8 cellular contexts compared by ENCODE assay signal in genomic region chr2:36461039-36461681, GRCh38.
DNase-seq lines count a peak whose midpoint lies in the region; ATAC-seq and TF ChIP-seq lines count a peak whose summit lies in the region.

No MANE protein-coding gene starts in this region.

- DNase-seq in adrenal gland (no peak), kidney epithelial cell (ENCODE audit: low read depth) (peak; percentile 91), HK-2 (ENCODE audit: unreplicated experiment) (no peak), iPS-NIHi11 (ENCODE audit: low spot score) (no peak), DMS79 treated with DMSO at 0.1 percent for 48 hours (lab: John Stamatoyannopoulos, UW) (no peak)
- no peak for DNase-seq in activated CD4-positive, alpha-beta T cell treated with anti-CD3 and anti-CD28 coated beads, Interleukin-2, amount 50 U/mL, for 48 hours

- 37 to 45% (median 40%) methylated on average over 4 of the region's 4 CpGs for WGBS in adrenal gland, 4 donors

- peak; percentile 79 for ATAC-seq in GM18508 (IDR thresholded peaks at IDR 0.05; ENCODE audit: insufficient read depth, unreplicated experiment)
- ATAC-seq in HG02870 (IDR thresholded peaks at IDR 0.05; ENCODE audit: unreplicated experiment) = peak; percentile 68

- no peaks in the 10 kb centered on the region for H3K27me3 ChIP-seq in adrenal gland
- no peaks in the 10 kb centered on the region for H3K27me3 ChIP-seq in kidney epithelial cell (ENCODE audit: control insufficient read depth, insufficient read depth, low read length)

- H3K4me1 ChIP-seq in adrenal gland (replicated peaks in 1 of 2) = peaks cover 14 to 23% of the 10 kb centered on the region in 2 donors

- intact Hi-C loops in adrenal gland (cut with DNase I) = loop anchor here in 1 of 2 donors (10.0 kb wide), 1 partner anchor 106 kb away; the partner anchor contains the start of gene CRIM1

- no peak for TF ChIP-seq POLR2A in adrenal gland (IDR thresholded peaks at IDR 0.05)

- peak overlapping the region in 3 of 5 donors; percentile 28 to 70 (median 48) for H3K27ac ChIP-seq in adrenal gland

- no peak overlapping the region for H3K4me3 ChIP-seq in adrenal gland
- H3K4me3 ChIP-seq in kidney epithelial cell (ENCODE audit: low read depth, low read length) = no peak overlapping the region

- TF ChIP-seq CTCF in adrenal gland (IDR thresholded peaks at IDR 0.05) (no peak), kidney epithelial cell (IDR thresholded peaks at IDR 0.05; ENCODE audit: insufficient read depth, low read length, poor library complexity, severe bottlenecking) (no peak)

- no peaks in the 10 kb centered on the region for H3K36me3 ChIP-seq in adrenal gland (replicated peaks in 1 of 2)
- H3K36me3 ChIP-seq in kidney epithelial cell (ENCODE audit: control insufficient read depth, insufficient read depth, low read length) = peaks cover 2% of the 10 kb centered on the region

- no peaks in the 10 kb centered on the region for H3K9me3 ChIP-seq in adrenal gland (replicated peaks in 1 of 3)
